In genomic region chr16:23554536-23554935, GRCh38 we compare ENCODE assay signal across 2 cellular contexts.
TF ChIP-seq lines count a peak whose summit lies in the region.

No MANE protein-coding gene starts in this region.

TF ChIP-seq in IMR-90, 13 proteins besides CTCF, POLR2A, EP300 and RAD21:
- TF ChIP-seq MXI1 (IDR thresholded peaks at IDR 0.05; ENCODE audit: borderline replicate concordance, low read depth, low read length) = no peak
- TF ChIP-seq RFX5 (IDR thresholded peaks at IDR 0.05; ENCODE audit: low read depth, low read length) = no peak
- TF ChIP-seq RCOR1 (IDR thresholded peaks at IDR 0.05; ENCODE audit: insufficient replicate concordance, low read length) = no peak
- no peak for TF ChIP-seq FOS (IDR thresholded peaks at IDR 0.05; ENCODE audit: low read depth, low read length)
- TF ChIP-seq CEBPB (IDR thresholded peaks at IDR 0.05; ENCODE audit: low read depth, low read length) = no peak
- TF ChIP-seq NFE2L2 (IDR thresholded peaks at IDR 0.05; ENCODE audit: low read depth, low read length) = no peak
- TF ChIP-seq CHD1 (IDR thresholded peaks at IDR 0.05; ENCODE audit: low read depth, low read length) = no peak
- no peak for TF ChIP-seq SMC3 (IDR thresholded peaks at IDR 0.05; ENCODE audit: low read depth, low read length)
- no peak for TF ChIP-seq ELK1 (IDR thresholded peaks at IDR 0.05; ENCODE audit: borderline replicate concordance, low read depth, low read length)
- no peak for TF ChIP-seq BHLHE40 (IDR thresholded peaks at IDR 0.05; ENCODE audit: low read depth, low read length)
- no peak for TF ChIP-seq MAFK (IDR thresholded peaks at IDR 0.05; ENCODE audit: low read depth, low read length)
- TF ChIP-seq MAZ (IDR thresholded peaks at IDR 0.05; ENCODE audit: borderline replicate concordance, low read depth, low read length) = no peak
- TF ChIP-seq USF2 (IDR thresholded peaks at IDR 0.05; ENCODE audit: low read depth, low read length) = no peak

TF ChIP-seq in WTC11, 78 proteins besides CTCF, POLR2A, EP300 and RAD21:
- TF ChIP-seq FOXP4 (CRISPR knock-in tag; IDR thresholded peaks at IDR 0.05) (no peak), NR1H2 (CRISPR knock-in tag; IDR thresholded peaks at IDR 0.05) (no peak), E2F4 (CRISPR knock-in tag; IDR thresholded peaks at IDR 0.05; ENCODE audit: borderline replicate concordance, low read depth) (no peak), FOXK1 (CRISPR knock-in tag; IDR thresholded peaks at IDR 0.05) (no peak), ZSCAN18 (CRISPR knock-in tag; IDR thresholded peaks at IDR 0.05) (no peak), SP1 (CRISPR knock-in tag; conservative IDR thresholded peaks at IDR 0.05) (no peak), ATF3 (CRISPR knock-in tag; conservative IDR thresholded peaks at IDR 0.05) (no peak), ZNF532 (CRISPR knock-in tag; IDR thresholded peaks at IDR 0.05; ENCODE audit: borderline replicate concordance) (no peak), JAZF1 (CRISPR knock-in tag; IDR thresholded peaks at IDR 0.05) (no peak), TCF7 (CRISPR knock-in tag; IDR thresholded peaks at IDR 0.05; ENCODE audit: low read depth) (no peak), HMGA2 (CRISPR knock-in tag; IDR thresholded peaks at IDR 0.05) (no peak), ZNF396 (CRISPR knock-in tag; IDR thresholded peaks at IDR 0.05; ENCODE audit: borderline replicate concordance) (no peak), SOX15 (CRISPR knock-in tag; IDR thresholded peaks at IDR 0.05) (no peak), MXD4 (CRISPR knock-in tag; IDR thresholded peaks at IDR 0.05; ENCODE audit: borderline replicate concordance) (no peak), ZMAT4 (CRISPR knock-in tag; IDR thresholded peaks at IDR 0.05) (no peak)
TF ChIP-seq in WTC11: peak in this region for 0.
